ENCODE assay signal across 33 cellular contexts in the genomic region with DNA sequence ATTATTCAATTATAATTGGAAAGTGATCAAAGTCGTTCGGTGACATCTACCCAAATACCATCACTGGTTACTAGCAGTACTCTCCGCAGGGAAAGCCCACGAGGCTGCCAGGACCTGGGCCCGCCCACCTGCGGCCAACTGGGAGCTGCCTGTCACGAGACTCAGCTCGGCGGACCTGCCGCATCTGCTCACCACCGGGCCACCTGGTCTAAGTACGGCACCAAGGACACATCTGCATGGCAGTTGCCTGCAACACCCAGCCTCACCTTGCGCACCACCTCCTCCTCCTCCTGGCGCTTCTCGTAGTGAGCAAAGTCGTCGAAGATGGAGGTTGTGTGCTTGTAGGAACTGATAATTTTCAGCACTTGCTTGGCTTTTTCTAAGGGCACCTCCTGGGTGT. TPM values are rescaled to one million over a fixed set of nuclear protein-coding genes. Genes with fewer than 3 reads are reported as not detected.
"Had no signal": no experiment of that assay in that cellular context is flagged by ENCODE, and none has a peak within 500 bp of the region (broad histone marks: within the 10 kb centered on the region; RNA-seq: fewer than 3 reads in every experiment).

No MANE protein-coding gene starts in this region.

- H3K27me3 ChIP-seq: dorsolateral prefrontal cortex, esophagus muscularis mucosa, foreskin keratinocyte, gastroesophageal sphincter, heart left ventricle, hepatocyte, pancreas, sigmoid colon, stomach, thyroid gland had no signal

- H3K4me1 ChIP-seq: foreskin keratinocyte had no signal

- FAIRE-seq: colon, endothelial cell of umbilical vein, islet of Langerhans, pancreas had no signal

- H3K9me3 ChIP-seq: esophagus muscularis mucosa, gastroesophageal sphincter, heart left ventricle, lower lobe of right lung, pancreas, sigmoid colon, stomach, thyroid gland had no signal

- DNase-seq: dorsolateral prefrontal cortex; effector CD4-positive, alpha-beta T cell; foreskin keratinocyte; heart left ventricle; kidney glomerular epithelial cell; left ventricle myocardium superior; lower lobe of right lung; naive thymus-derived CD8-positive, alpha-beta T cell; nephron progenitor cell; occipital lobe; sigmoid colon; stimulated activated CD4-positive, alpha-beta T cell treated with anti-CD3 and anti-CD28 coated beads, Interleukin-2, amount 100 ng/mL, for 24 hours; stimulated activated CD4-positive, alpha-beta T cell treated with anti-CD3 and anti-CD28 coated beads, Interleukin-4, amount 100 ng/mL, for 24 hours; stimulated activated naive CD4-positive, alpha-beta T cell treated with Interleukin-2 at 50 U/mL for 16 hours; stomach; thyroid gland had no signal

- H3K27ac ChIP-seq: dorsolateral prefrontal cortex, esophagus muscularis mucosa, foreskin keratinocyte, gastroesophageal sphincter, heart left ventricle, hepatocyte, lower lobe of right lung, pancreas, sigmoid colon, stomach, thyroid gland had no signal

- H3K4me3 ChIP-seq: dorsolateral prefrontal cortex, esophagus muscularis mucosa, gastroesophageal sphincter, heart left ventricle, hepatocyte, lower lobe of right lung, pancreas, sigmoid colon, stomach, thyroid gland had no signal

- H3K4me2 ChIP-seq: hepatocyte had no signal

- ATAC-seq: foreskin keratinocyte; gastroesophageal sphincter; heart left ventricle; left ventricle myocardium superior; lower lobe of right lung; naive thymus-derived CD8-positive, alpha-beta T cell; pancreas; stimulated activated effector memory CD8-positive, alpha-beta T cell treated with anti-CD3 and anti-CD28 coated beads, Interleukin-12 subunit alpha, Interleukin-12 subunit beta, amount 100 ng/mL, for 72 hours had no signal

- H2AFZ ChIP-seq: hepatocyte had no signal

RNA-seq across cellular contexts. Expression of gene BIRC7, which starts 33.7 kb away (rescaled TPM):
- total RNA-seq: cerebellum; endothelial cell of umbilical vein; esophagus muscularis mucosa; fibroblast of lung; foreskin keratinocyte; gastroesophageal sphincter; left ventricle myocardium superior; myocyte; naive thymus-derived CD8-positive, alpha-beta T cell; occipital lobe; pancreas; progenitor cell of endocrine pancreas; skeletal muscle tissue; stomach; temporal lobe; thyroid gland; urinary bladder had no signal
- polyA plus RNA-seq: endothelial cell of umbilical vein, fibroblast of lung, foreskin keratinocyte, heart left ventricle, stomach had no signal

RNA-seq across cellular contexts. Expression of gene NKAIN4, which starts 52.2 kb away (rescaled TPM):
- total RNA-seq: endothelial cell of umbilical vein; fibroblast of lung; heart left ventricle; left ventricle myocardium superior; lower lobe of right lung; mesenteric fat pad; myocyte; naive thymus-derived CD8-positive, alpha-beta T cell; pancreas; subcutaneous adipose tissue had no signal
- polyA plus RNA-seq: fibroblast of lung; heart left ventricle; naive thymus-derived CD8-positive, alpha-beta T cell had no signal
